ENCODE assay signal across 28 cellular contexts in the genomic region with DNA sequence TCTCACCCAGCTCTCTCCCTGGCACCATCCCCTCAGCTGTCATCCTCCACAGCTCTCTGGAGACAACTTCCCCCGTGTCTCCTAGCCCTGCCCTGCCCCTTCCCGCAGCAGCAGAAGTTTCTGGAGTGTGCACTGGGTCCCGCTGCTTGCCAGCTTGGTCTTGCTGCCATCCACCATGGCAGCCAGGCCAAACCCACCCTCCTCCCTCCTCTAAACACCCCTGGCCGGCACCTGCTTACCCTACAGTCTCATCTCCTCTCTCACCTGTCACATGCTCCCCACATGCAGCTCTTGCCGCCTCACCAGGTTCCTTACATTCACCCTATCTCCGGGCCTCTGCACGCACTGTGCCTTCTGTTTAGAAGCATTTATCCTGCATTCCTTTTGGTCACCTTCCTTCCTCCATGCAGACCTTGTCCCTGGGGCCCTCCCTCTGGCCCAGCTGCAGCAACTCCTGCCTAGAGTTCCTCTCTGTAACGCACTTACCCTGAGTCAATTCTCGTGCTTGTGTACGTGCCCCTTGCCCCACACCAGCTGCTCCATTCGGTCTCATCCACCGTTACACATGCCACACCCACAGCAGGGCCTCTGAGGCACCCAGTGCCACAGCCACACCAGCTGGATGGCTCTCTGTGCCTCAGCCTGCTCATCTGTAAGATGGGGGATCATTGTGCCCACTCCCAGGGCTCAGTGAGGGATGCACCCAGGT.
DNase-seq lines count a peak whose midpoint lies in the region; ATAC-seq, FAIRE-seq and TF ChIP-seq lines count a peak whose summit lies in the region.
"Had no signal": no experiment of that assay in that cellular context is flagged by ENCODE, and none has a peak within 500 bp of the region (broad histone marks: within the 10 kb centered on the region; RNA-seq: fewer than 3 reads in every experiment).

No MANE protein-coding gene starts in this region.

- DNase-seq in HL-60 (ENCODE audit: low read depth in 1 of 2, low spot score in 1 of 2) (peak in 1 of 2 experiments; percentile 75), esophagus muscularis mucosa (ENCODE audit: extremely low spot score) (peak; percentile 89), osteocyte (ENCODE audit: extremely low spot score, unreplicated experiment) (peak; percentile 70), dermis blood vessel endothelial cell (no peak), GM12892 (ENCODE audit: insufficient read length) (no peak), HEK293T (ENCODE audit: extremely low spot score) (no peak)
- DNase-seq: activated CD4-positive, alpha-beta T cell treated with anti-CD3 and anti-CD28 coated beads for 48 hours; activated naive CD4-positive, alpha-beta T cell; amniotic stem cell; CD4-positive, alpha-beta memory T cell; foreskin fibroblast; GM23248; mesenchymal stem cell; naive thymus-derived CD8-positive, alpha-beta T cell; NCI-H146; NCI-H2171; NCI-H82; OCI-M1; SHP77 treated with DMSO at 0.1 percent for 48 hours; stimulated activated CD4-positive, alpha-beta T cell treated with anti-CD3 and anti-CD28 coated beads, Interleukin-2, amount 100 ng/mL, for 48 hours; stimulated activated naive CD8-positive, alpha-beta T cell treated with anti-CD3 and anti-CD28 coated beads, Interleukin-15, Interleukin-2, amounts not matched to agents 100 U/mL and 50 U/mL, for 24 hours; tibial artery had no signal

- ATAC-seq in HG02973 (IDR thresholded peaks at IDR 0.05; ENCODE audit: unreplicated experiment) = no peak
- ATAC-seq: HepG2; naive thymus-derived CD8-positive, alpha-beta T cell; stimulated activated naive CD8-positive, alpha-beta T cell treated with anti-CD3 and anti-CD28 coated beads, Interleukin-15, Interleukin-2, amounts not matched to agents 100 U/mL and 50 U/mL, for 24 hours had no signal

- 79% methylated on average over 12 of the region's 12 CpGs for WGBS in esophagus muscularis mucosa

- H3K27ac ChIP-seq in BLaER1 treated with 17β-estradiol and CSF1 and Interleukin-3, amounts not matched to agents 10 nM and 100 nM = peak overlapping the region in 1 of 11 experiments; percentile 2; a peak in 1 of 22 replicates
- peak overlapping the region; percentile 33 for H3K27ac ChIP-seq in HL-60 (replicated peaks)
- no peak overlapping the region for H3K27ac ChIP-seq in esophagus muscularis mucosa (replicated peaks in 1 of 4)
- H3K27ac ChIP-seq: epithelial cell of prostate, GM23248, prostate gland, skin epidermis, tibial artery had no signal

- peak overlapping the region in 9 of 11 experiments; percentile 15 to 75 (median 67); a peak in 18 of 22 replicates for H3K4me2 ChIP-seq in BLaER1 treated with 17β-estradiol and CSF1 and Interleukin-3, amounts not matched to agents 10 nM and 100 nM

- POLR2A ChIA-PET in HEK293T (lab: Yijun Ruan, JAX) = no interaction called here

- peaks cover 21 to 70% (median 44%) of the 10 kb centered on the region in 10 experiments for H3K4me1 ChIP-seq in BLaER1 treated with 17β-estradiol and CSF1 and Interleukin-3, amounts not matched to agents 10 nM and 100 nM
- H3K4me1 ChIP-seq in esophagus muscularis mucosa = no peaks in the 10 kb centered on the region
- H3K4me1 ChIP-seq: prostate gland, tibial artery had no signal

- no peaks in the 10 kb centered on the region for H3K4me1 Mint-ChIP-seq in osteocyte (ENCODE audit: unreplicated experiment)
- H3K4me1 Mint-ChIP-seq: CD4-positive, alpha-beta memory T cell had no signal

- no peaks in the 10 kb centered on the region for H3K27me3 ChIP-seq in BLaER1 treated with 17β-estradiol and CSF1 and Interleukin-3, amounts not matched to agents 10 nM and 100 nM
- H3K27me3 ChIP-seq in HL-60 (ENCODE audit: insufficient read depth, poor library complexity, severe bottlenecking) (no peaks in the 10 kb centered on the region), esophagus muscularis mucosa (no peaks in the 10 kb centered on the region)

- no peak overlapping the region for H3K27ac Mint-ChIP-seq in osteocyte (ENCODE audit: unreplicated experiment)
- H3K27ac Mint-ChIP-seq: CD4-positive, alpha-beta memory T cell had no signal

- no peaks in the 10 kb centered on the region for H3K9me3 ChIP-seq in BLaER1 treated with 17β-estradiol and CSF1 and Interleukin-3, amounts not matched to agents 10 nM and 100 nM (replicated peaks in 1 of 11)
- no peaks in the 10 kb centered on the region for H3K9me3 ChIP-seq in esophagus muscularis mucosa
- H3K9me3 ChIP-seq: prostate gland, tibial artery had no signal

- TF ChIP-seq CTCF in HL-60 (IDR thresholded peaks at IDR 0.05; ENCODE audit: insufficient read depth, low read length) (no peak), esophagus muscularis mucosa (IDR thresholded peaks at IDR 0.05) (no peak), osteocyte (IDR thresholded peaks at IDR 0.05) (no peak)

- no peaks in the 10 kb centered on the region for H3K36me3 ChIP-seq in BLaER1 treated with 17β-estradiol and CSF1 and Interleukin-3, amounts not matched to agents 10 nM and 100 nM
- no peaks in the 10 kb centered on the region for H3K36me3 ChIP-seq in esophagus muscularis mucosa
- H3K36me3 ChIP-seq: prostate gland, tibial artery had no signal

- H3K36me3 Mint-ChIP-seq in osteocyte (ENCODE audit: unreplicated experiment) = no peaks in the 10 kb centered on the region
- H3K36me3 Mint-ChIP-seq: CD4-positive, alpha-beta memory T cell; naive thymus-derived CD8-positive, alpha-beta T cell had no signal

- TF ChIP-seq POLR2A in esophagus muscularis mucosa (IDR thresholded peaks at IDR 0.05; ENCODE audit: low read depth) (no peak), GM12892 (IDR thresholded peaks at IDR 0.05; ENCODE audit: low read depth, low read length) (no peak)

- CTCF ChIA-PET in HEK293T (lab: Yijun Ruan, JAX) = no interaction called here

- no peak overlapping the region for H3K4me3 ChIP-seq in BLaER1 treated with 17β-estradiol and CSF1 and Interleukin-3, amounts not matched to agents 10 nM and 100 nM
- H3K4me3 ChIP-seq in HL-60 (replicated peaks; ENCODE audit: insufficient read depth, low read length) (no peak overlapping the region), esophagus muscularis mucosa (no peak overlapping the region)
- H3K4me3 ChIP-seq: GM23248, prostate gland, skin epidermis, tibial artery had no signal

- no peaks in the 10 kb centered on the region for H3K27me3 Mint-ChIP-seq in osteocyte (ENCODE audit: unreplicated experiment)
- H3K27me3 Mint-ChIP-seq: naive thymus-derived CD8-positive, alpha-beta T cell had no signal

- H3K9me3 Mint-ChIP-seq in osteocyte (ENCODE audit: unreplicated experiment) = peaks cover 8% of the 10 kb centered on the region
- H3K9me3 Mint-ChIP-seq: CD4-positive, alpha-beta memory T cell; naive thymus-derived CD8-positive, alpha-beta T cell had no signal

- H4K20me1 ChIP-seq in BLaER1 treated with 17β-estradiol and CSF1 and Interleukin-3, amounts not matched to agents 10 nM and 100 nM = no peaks in the 10 kb centered on the region

- no peak for TF ChIP-seq EP300 in esophagus muscularis mucosa (IDR thresholded peaks at IDR 0.05)

- FAIRE-seq in GM12892 (lab: Jason Lieb, UNC) = no peak
- FAIRE-seq: HepG2 had no signal

- H3K9ac ChIP-seq in BLaER1 treated with 17β-estradiol and CSF1 and Interleukin-3, amounts not matched to agents 10 nM and 100 nM = no peak overlapping the region
- H3K9ac ChIP-seq: GM23248 had no signal

- intact Hi-C loops in esophagus muscularis mucosa (cut with DNase I) = no loop called here

- H3K4me3 Mint-ChIP-seq in osteocyte (ENCODE audit: unreplicated experiment) = no peak overlapping the region
- H3K4me3 Mint-ChIP-seq: CD4-positive, alpha-beta memory T cell; naive thymus-derived CD8-positive, alpha-beta T cell had no signal

TF ChIP-seq in HEK293T, 16 proteins besides CTCF, POLR2A, EP300 and RAD21:
- TF ChIP-seq L3MBTL2 (conservative IDR thresholded peaks at IDR 0.05) = no peak
- TF ChIP-seq LEF1 (IDR thresholded peaks at IDR 0.05; ENCODE audit: borderline replicate concordance) = no peak
- no peak for TF ChIP-seq SUZ12 (IDR thresholded peaks at IDR 0.05)
- TF ChIP-seq CTBP1 (IDR thresholded peaks at IDR 0.05; ENCODE audit: borderline replicate concordance) = no peak
- TF ChIP-seq SP1 (IDR thresholded peaks at IDR 0.05) = no peak
- no peak for TF ChIP-seq ARNT (IDR thresholded peaks at IDR 0.05)
- TF ChIP-seq BHLHE40 (IDR thresholded peaks at IDR 0.05; ENCODE audit: borderline replicate concordance) = no peak
- TF ChIP-seq FOXK2 (IDR thresholded peaks at IDR 0.05) = no peak
- TF ChIP-seq NFRKB (IDR thresholded peaks at IDR 0.05) = no peak
- TF ChIP-seq ELF4 (IDR thresholded peaks at IDR 0.05) = no peak
- no peak for TF ChIP-seq FOXA1 (IDR thresholded peaks at IDR 0.05)
- TF ChIP-seq TARDBP (IDR thresholded peaks at IDR 0.05) = no peak
- no peak for TF ChIP-seq HDGF (IDR thresholded peaks at IDR 0.05; ENCODE audit: borderline replicate concordance)
- TF ChIP-seq FOXM1 (IDR thresholded peaks at IDR 0.05; ENCODE audit: borderline replicate concordance) = no peak
- TF ChIP-seq ZNF384 (IDR thresholded peaks at IDR 0.05) = no peak
- TF ChIP-seq PKNOX1 (IDR thresholded peaks at IDR 0.05) = no peak

Comparison
In these comparisons a context has a peak if more than half of its experiments do, and no peak if none do; other contexts are left out.
1. DNase-seq: peak in esophagus muscularis mucosa (single experiment) and osteocyte (single experiment); none in dermis blood vessel endothelial cell (single experiment), GM12892 (single experiment) and HEK293T (single experiment).